9 cellular contexts compared by ENCODE assay signal in the genomic region with DNA sequence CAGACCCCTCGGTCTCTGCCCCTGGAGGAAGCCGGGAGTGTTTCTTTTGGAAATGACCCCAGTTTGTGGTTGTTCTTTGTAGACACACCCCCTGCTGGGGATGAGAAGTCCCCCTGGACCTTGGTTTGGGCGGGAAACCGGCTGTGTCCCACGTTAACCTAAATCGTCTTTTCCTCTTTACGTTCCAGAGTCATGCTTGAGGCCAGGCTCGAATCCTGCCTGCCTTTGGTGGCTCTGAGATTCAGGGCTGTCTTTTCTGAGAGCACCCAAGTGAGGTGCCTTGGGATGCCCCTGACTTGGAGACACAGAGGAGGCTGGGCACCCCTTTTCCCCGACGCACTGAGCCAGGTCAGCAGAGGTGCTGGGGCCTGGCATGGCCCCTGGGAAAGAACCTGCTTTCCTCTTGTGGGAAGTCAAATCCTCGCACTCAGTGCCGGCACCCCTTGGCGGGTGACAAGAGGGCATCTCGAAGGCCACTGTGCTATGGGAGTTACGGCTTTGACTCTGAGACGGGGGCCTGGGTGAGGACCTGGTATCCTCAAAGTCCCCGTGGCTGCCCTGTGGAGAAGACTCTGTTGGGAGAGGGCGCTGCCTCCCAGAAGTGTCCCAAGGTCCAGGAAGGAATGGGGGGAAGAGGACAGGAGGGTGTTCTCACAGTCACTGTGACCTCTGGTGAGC.
DNase-seq lines count a peak whose midpoint lies in the region; ATAC-seq and TF ChIP-seq lines count a peak whose summit lies in the region.
"Had no signal": no experiment of that assay in that cellular context is flagged by ENCODE, and none has a peak within 500 bp of the region (broad histone marks: within the 10 kb centered on the region; RNA-seq: fewer than 3 reads in every experiment).

No MANE protein-coding gene starts in this region.

- no peak overlapping the region for H2BK12ac ChIP-seq in neuronal stem cell (ENCODE audit: low read length)

- no peak overlapping the region for H2BK15ac ChIP-seq in neuronal stem cell (ENCODE audit: low read length)

- no peak overlapping the region for H4K8ac ChIP-seq in neuronal stem cell (ENCODE audit: low read depth, low read length)

- intact Hi-C loops in esophagus muscularis mucosa (cut with DNase I): no loop called here

- TF ChIP-seq EP300 in esophagus muscularis mucosa (IDR thresholded peaks at IDR 0.05): no peak

- no peak overlapping the region for H3K4me2 ChIP-seq in neuronal stem cell (ENCODE audit: insufficient read depth, low read length, poor library complexity, severe bottlenecking)
- H3K4me2 ChIP-seq: hepatocyte had no signal

- peaks cover 40 to 67% (median 46%) of the 10 kb centered on the region in 4 donors for H3K4me1 ChIP-seq in esophagus muscularis mucosa
- no peaks in the 10 kb centered on the region for H3K4me1 ChIP-seq in neuronal stem cell (ENCODE audit: control insufficient read depth in 2 of 2, insufficient read depth in 1 of 2, low read depth in 1 of 2, low read length in 2 of 2)

- DNase-seq in AG08395 (ENCODE audit: low spot score) (peak; percentile 60), HFF-Myc (ENCODE audit: extremely low read depth, low read depth) (no peak), esophagus muscularis mucosa (ENCODE audit: extremely low spot score) (no peak), neuronal stem cell (ENCODE audit: low spot score) (no peak), NCI-H748 treated with DMSO at 0.1 percent for 48 hours (lab: John Stamatoyannopoulos, UW) (no peak), cerebellar cortex (ENCODE audit: low spot score) (no peak)

- H2BK120ac ChIP-seq in neuronal stem cell (ENCODE audit: low read depth, low read length): no peak overlapping the region

- H3K36me3 ChIP-seq in esophagus muscularis mucosa (no peaks in the 10 kb centered on the region), neuronal stem cell (replicated peaks in 1 of 2; ENCODE audit: control insufficient read depth in 2 of 2, insufficient read depth in 2 of 2, low read length in 2 of 2) (no peaks in the 10 kb centered on the region)

- WGBS in esophagus muscularis mucosa: 85% methylated on average over 11 of the region's 18 CpGs
- WGBS in neuronal stem cell (ENCODE audit: extremely low coverage in 2 of 2, insufficient read length in 2 of 2, insufficient replicate concordance in 1 of 2), 2 donors: no CpG with 5 or more reads among the region's 18 CpGs

- ATAC-seq in HG03354 (IDR thresholded peaks at IDR 0.05; ENCODE audit: poor library complexity, severe bottlenecking, unreplicated experiment) (no peak), GM21529 (IDR thresholded peaks at IDR 0.05; ENCODE audit: unreplicated experiment) (no peak)

- no peak overlapping the region for H3K4me3 ChIP-seq in HFF-Myc (replicated peaks; ENCODE audit: low read depth, low read length)
- H3K4me3 ChIP-seq in esophagus muscularis mucosa: no peak overlapping the region
- no peak overlapping the region for H3K4me3 ChIP-seq in neuronal stem cell (ENCODE audit: low read length in 2 of 2)
- H3K4me3 ChIP-seq: hepatocyte had no signal

- no peak overlapping the region for H2AK5ac ChIP-seq in neuronal stem cell (ENCODE audit: low read depth, low read length)

- TF ChIP-seq POLR2A in esophagus muscularis mucosa (IDR thresholded peaks at IDR 0.05; ENCODE audit: low read depth): no peak

- H2BK5ac ChIP-seq in neuronal stem cell (ENCODE audit: low read length): peak overlapping the region; percentile 66

- H3K18ac ChIP-seq in neuronal stem cell (ENCODE audit: low read length): peak overlapping the region; percentile 17

- H3K27me3 ChIP-seq in esophagus muscularis mucosa (no peaks in the 10 kb centered on the region), neuronal stem cell (ENCODE audit: control insufficient read depth in 3 of 3, insufficient read depth in 3 of 3, low read depth in 1 of 3, low read length in 3 of 3) (peaks cover 0 to 2% (median 0%) of the 10 kb centered on the region in 3 experiments)
- H3K27me3 ChIP-seq: hepatocyte had no signal

- H4K91ac ChIP-seq in neuronal stem cell (ENCODE audit: low read depth, low read length, poor library complexity): no peak overlapping the region

- no peak overlapping the region for H3K23ac ChIP-seq in neuronal stem cell (ENCODE audit: low read depth, low read length, poor library complexity)

- H3K9ac ChIP-seq in neuronal stem cell (ENCODE audit: low read depth, low read length, poor library complexity): no peak overlapping the region

- H3K27ac ChIP-seq in esophagus muscularis mucosa (replicated peaks in 1 of 4) (peak overlapping the region; percentile 54 to 69 (median 66)), neuronal stem cell (replicated peaks; ENCODE audit: low read length) (no peak overlapping the region)
- H3K27ac ChIP-seq: hepatocyte had no signal

- H3K14ac ChIP-seq in neuronal stem cell (ENCODE audit: low read length): no peak overlapping the region

- peak; percentile 2 for TF ChIP-seq CTCF in HFF-Myc (IDR thresholded peaks at IDR 0.05; ENCODE audit: low read depth, low read length, missing control alignments)
- TF ChIP-seq CTCF in esophagus muscularis mucosa (IDR thresholded peaks at IDR 0.05): no peak

- H3K79me1 ChIP-seq in neuronal stem cell (ENCODE audit: low read depth, low read length): peaks cover 4% of the 10 kb centered on the region

- H3K9me3 ChIP-seq in esophagus muscularis mucosa (no peaks in the 10 kb centered on the region), neuronal stem cell (replicated peaks in 1 of 2; ENCODE audit: control insufficient read depth in 2 of 2, insufficient read depth in 1 of 2, low read depth in 1 of 2, low read length in 2 of 2) (peaks cover 6 to 42% of the 10 kb centered on the region in 2 donors)

- no peak overlapping the region for H2AFZ ChIP-seq in neuronal stem cell (ENCODE audit: low read length)
- H2AFZ ChIP-seq: hepatocyte had no signal

- H3K4ac ChIP-seq in neuronal stem cell (ENCODE audit: low read length): no peak overlapping the region
